Comparison of ENCODE assay signal across 16 cellular contexts in the genomic region with DNA sequence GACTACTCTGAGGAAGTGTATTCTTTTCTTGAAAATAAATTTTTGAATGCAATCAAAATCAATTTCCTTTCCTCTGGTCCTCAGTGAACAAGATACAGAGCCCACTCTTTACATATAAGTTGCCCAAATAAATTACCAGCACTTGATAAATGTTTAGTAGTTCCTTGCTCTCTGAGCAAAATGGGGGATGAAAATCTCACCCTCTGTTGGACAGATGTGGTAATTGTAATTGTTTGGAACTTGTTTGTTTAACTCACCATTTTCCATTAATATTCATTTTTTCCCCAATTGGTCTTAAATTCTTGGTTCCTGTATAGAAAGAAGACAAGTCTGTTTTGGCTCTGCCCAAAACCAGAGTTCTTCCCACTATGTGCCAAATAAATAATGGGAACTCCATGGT.
A peak's percentile ranks its signal among the peaks of the same experiment; 100 is the strongest.
DNase-seq lines count a peak whose midpoint lies in the region; ATAC-seq and TF ChIP-seq lines count a peak whose summit lies in the region.
"Had no signal": no experiment of that assay in that cellular context is flagged by ENCODE, and none has a peak within 500 bp of the region (broad histone marks: within the 10 kb centered on the region; RNA-seq: fewer than 3 reads in every experiment).

No MANE protein-coding gene starts in this region.

- H3K9me3 Mint-ChIP-seq in nephron = no peaks in the 10 kb centered on the region
- H3K9me3 Mint-ChIP-seq: activated CD4-positive, alpha-beta memory T cell treated with anti-CD3 and anti-CD28 coated beads for 36 hours; CD8-positive, alpha-beta T cell; naive B cell had no signal

- DNase-seq in ELR (ENCODE audit: low read depth) = peak; percentile 43
- no peak for DNase-seq in MM.1S
- peak; percentile 49 for DNase-seq in dermis blood vessel endothelial cell
- no peak for DNase-seq in cerebellum (ENCODE audit: low spot score)
- no peak for DNase-seq in suprapubic skin (ENCODE audit: low spot score in 2 of 2)
- DNase-seq in nucleus accumbens (lab: John Stamatoyannopoulos, UW) = no peak
- DNase-seq: activated CD4-positive, alpha-beta memory T cell treated with anti-CD3 and anti-CD28 coated beads for 36 hours; activated effector memory CD4-positive, alpha-beta T cell treated with anti-CD3 and anti-CD28 coated beads, Interleukin-2, amount 50 U/mL, for 16 hours; CD8-positive, alpha-beta T cell; central memory CD4-positive, alpha-beta T cell; islet precursor cell; naive B cell; NCI-H2227 treated with DMSO at 0.1 percent for 48 hours; T1000 had no signal

- H3K27me3 ChIP-seq in MM.1S (replicated peaks; ENCODE audit: insufficient read depth, low read length) (no peaks in the 10 kb centered on the region), suprapubic skin (no peaks in the 10 kb centered on the region)

- no peaks in the 10 kb centered on the region for H3F3A ChIP-seq in MM.1S (ENCODE audit: insufficient read depth, low read length)

- H3K4me3 ChIP-seq in MM.1S (ENCODE audit: low read length) = no peak overlapping the region
- H3K4me3 ChIP-seq in suprapubic skin = no peak overlapping the region

- H3K9me3 ChIP-seq in MM.1S (replicated peaks; ENCODE audit: insufficient read depth, low read length) (no peaks in the 10 kb centered on the region), suprapubic skin (no peaks in the 10 kb centered on the region)

- TF ChIP-seq EP300 in suprapubic skin (IDR thresholded peaks at IDR 0.05) = no peak

- no peaks in the 10 kb centered on the region for H4K20me1 ChIP-seq in MM.1S (ENCODE audit: insufficient read depth, low read length)

- H3K4me2 ChIP-seq in MM.1S (ENCODE audit: low read depth, low read length) = no peak overlapping the region

- H3K4me1 ChIP-seq in MM.1S (ENCODE audit: low read length) (no peaks in the 10 kb centered on the region), suprapubic skin (no peaks in the 10 kb centered on the region)

- TF ChIP-seq POLR2A in suprapubic skin (IDR thresholded peaks at IDR 0.05) = no peak

- H3K9ac ChIP-seq in MM.1S (ENCODE audit: low read length) = no peak overlapping the region

- H3K36me3 ChIP-seq in MM.1S (replicated peaks; ENCODE audit: insufficient read depth, low read length) = no peaks in the 10 kb centered on the region
- H3K36me3 ChIP-seq in suprapubic skin = no peaks in the 10 kb centered on the region

- H3K4me3 Mint-ChIP-seq in nephron = no peak overlapping the region
- H3K4me3 Mint-ChIP-seq: activated CD4-positive, alpha-beta memory T cell treated with anti-CD3 and anti-CD28 coated beads for 36 hours; CD8-positive, alpha-beta T cell; naive B cell had no signal

- H3K9me2 ChIP-seq in MM.1S (replicated peaks; ENCODE audit: insufficient read depth, low read length) = no peaks in the 10 kb centered on the region

- no peak for ATAC-seq in GM19467 (IDR thresholded peaks at IDR 0.05; ENCODE audit: unreplicated experiment)
- ATAC-seq: CD8-positive, alpha-beta T cell had no signal

- no peaks in the 10 kb centered on the region for H3K79me2 ChIP-seq in MM.1S (ENCODE audit: low read length)

- H3K27ac Mint-ChIP-seq in nephron = no peak overlapping the region
- H3K27ac Mint-ChIP-seq: activated CD4-positive, alpha-beta memory T cell treated with anti-CD3 and anti-CD28 coated beads for 36 hours; CD8-positive, alpha-beta T cell; naive B cell had no signal

- H3K27ac ChIP-seq in MM.1S (ENCODE audit: low read length) (no peak overlapping the region), suprapubic skin (no peak overlapping the region)

- TF ChIP-seq CTCF in MM.1S (IDR thresholded peaks at IDR 0.05; ENCODE audit: low read length) (peak; percentile 7; the same call in 1 of the 2 replicates), nephron (IDR thresholded peaks at IDR 0.05; ENCODE audit: unreplicated experiment in 3 of 3) (peak; percentile 11 to 36 (median 29)), suprapubic skin (IDR thresholded peaks at IDR 0.05) (no peak)

- no peaks in the 10 kb centered on the region for H3K27me3 Mint-ChIP-seq in nephron (ENCODE audit: low read depth)
- H3K27me3 Mint-ChIP-seq: activated CD4-positive, alpha-beta memory T cell treated with anti-CD3 and anti-CD28 coated beads for 36 hours; naive B cell had no signal

- no peak overlapping the region for H2AFZ ChIP-seq in MM.1S (ENCODE audit: low read length)

- H3K4me1 Mint-ChIP-seq in nephron = peaks cover 23% of the 10 kb centered on the region
- H3K4me1 Mint-ChIP-seq: naive B cell had no signal

- H3K36me3 Mint-ChIP-seq in nephron (ENCODE audit: low read depth) = peaks cover 41% of the 10 kb centered on the region
- H3K36me3 Mint-ChIP-seq: activated CD4-positive, alpha-beta memory T cell treated with anti-CD3 and anti-CD28 coated beads for 36 hours; CD8-positive, alpha-beta T cell; naive B cell had no signal

Comparison
In these comparisons a context has a peak if more than half of its experiments do, and no peak if none do; other contexts are left out.
1. DNase-seq: peak in ELR (single experiment) and dermis blood vessel endothelial cell (single experiment); none in MM.1S (single experiment), cerebellum (single experiment), suprapubic skin (0 of 2) and nucleus accumbens (0 of 56).
2. CTCF ChIP-seq: peak in MM.1S (single experiment) and nephron (3 of 3); none in suprapubic skin (0 of 2).